Comparison of ENCODE assay signal across 10 cellular contexts in genomic region chr11:69102161-69102695, GRCh38. TPM values are rescaled to one million over a fixed set of nuclear protein-coding genes. Genes with fewer than 3 reads are reported as not detected.
DNase-seq lines count a peak whose midpoint lies in the region; ATAC-seq and TF ChIP-seq lines count a peak whose summit lies in the region.
"Had no signal": no experiment of that assay in that cellular context is flagged by ENCODE, and none has a peak within 500 bp of the region (broad histone marks: within the 10 kb centered on the region; RNA-seq: fewer than 3 reads in every experiment).

No MANE protein-coding gene starts in this region.

- TF ChIP-seq CTCF in activated CD8-positive, alpha-beta T cell treated with anti-CD3 and anti-CD28 coated beads for 36 hours (IDR thresholded peaks at IDR 0.05): no peak
- TF ChIP-seq CTCF in A673 (conservative IDR thresholded peaks at IDR 0.05; ENCODE audit: low read depth, low read length) (no peak), Panc1 (IDR thresholded peaks at IDR 0.05) (no peak)

- no peaks in the 10 kb centered on the region for H4K20me1 ChIP-seq in GM23248 (ENCODE audit: insufficient read depth)

- H3K27ac ChIP-seq in A673 (ENCODE audit: low read depth, low read length, poor library complexity, severe bottlenecking): peak overlapping the region; percentile 72
- H3K27ac ChIP-seq in Panc1 (ENCODE audit: low read length): peak overlapping the region; percentile 69
- no peak overlapping the region for H3K27ac ChIP-seq in mesenchymal stem cell (ENCODE audit: low read length, poor library complexity, severe bottlenecking)
- H3K27ac ChIP-seq in GM23248: no peak overlapping the region

- H2BK12ac ChIP-seq in mesenchymal stem cell (ENCODE audit: low read length in 2 of 2): no peak overlapping the region

- H3K4me2 ChIP-seq in mesenchymal stem cell (ENCODE audit: low read length, poor library complexity, severe bottlenecking): no peak overlapping the region
- no peak overlapping the region for H3K4me2 ChIP-seq in GM23248 (ENCODE audit: unreplicated experiment)

- H3K14ac ChIP-seq in mesenchymal stem cell (ENCODE audit: low read length in 2 of 2): no peak overlapping the region

- no peak overlapping the region for H4K8ac ChIP-seq in mesenchymal stem cell (ENCODE audit: low read length)

- ATAC-seq in activated CD8-positive, alpha-beta T cell treated with anti-CD3 and anti-CD28 coated beads, Interleukin-2, amount 10 ng/mL, durations not matched to agents 7 days and 5 days: no peak
- ATAC-seq in activated CD8-positive, alpha-beta T cell treated with anti-CD3 and anti-CD28 coated beads for 36 hours: no peak
- ATAC-seq in Panc1 (peak; percentile 2; the same call in 1 of the 2 replicates), HG03196 (IDR thresholded peaks at IDR 0.05; ENCODE audit: unreplicated experiment) (no peak)

- no peaks in the 10 kb centered on the region for H3K79me2 ChIP-seq in GM23248 (ENCODE audit: insufficient read depth)

- POLR2A ChIA-PET in activated CD8-positive, alpha-beta T cell treated with anti-CD3 and anti-CD28 coated beads, Interleukin-2, amount 10 ng/mL, durations not matched to agents 7 days and 5 days (lab: Charles Lee): no interaction called here
- POLR2A ChIA-PET in activated CD8-positive, alpha-beta T cell treated with anti-CD3 and anti-CD28 coated beads for 36 hours (lab: Charles Lee): interaction anchor here (0.5 to 0.9 kb wide), 2 partner anchors 74 to 540 kb away, joined by 3 read pairs; no protein-coding TSS in a partner anchor
- POLR2A ChIA-PET in A673 (lab: Charles Lee; ENCODE audit: low non-redundant PET) (interaction anchor here (0.6 to 1.0 kb wide), 4 partner anchors 104 to 541 kb away, joined by 3 to 5 read pairs (median 3); no protein-coding TSS in a partner anchor), Panc1 (lab: Charles Lee) (interaction anchor here (0.6 kb wide), 1 partner anchor 195 kb away, joined by 3 read pairs; no protein-coding TSS in a partner anchor)

- no peaks in the 10 kb centered on the region for H3K36me3 Mint-ChIP-seq in activated CD8-positive, alpha-beta T cell treated with anti-CD3 and anti-CD28 coated beads, Interleukin-2, amount 10 ng/mL, durations not matched to agents 7 days and 5 days (ENCODE audit: low read depth)
- H3K36me3 Mint-ChIP-seq in activated CD8-positive, alpha-beta T cell treated with anti-CD3 and anti-CD28 coated beads for 36 hours (ENCODE audit: low read depth): no peaks in the 10 kb centered on the region

- no peaks in the 10 kb centered on the region for H3K9me3 ChIP-seq in A673 (ENCODE audit: low read depth, low read length, poor library complexity, severe bottlenecking)
- no peaks in the 10 kb centered on the region for H3K9me3 ChIP-seq in Panc1 (ENCODE audit: control insufficient read depth, insufficient read depth, low read depth, low read length)
- H3K9me3 ChIP-seq in mesenchymal stem cell (ENCODE audit: control insufficient read depth, low read length): peaks cover under 1% of the 10 kb centered on the region
- H3K9me3 ChIP-seq in GM23248 (ENCODE audit: low read depth): no peaks in the 10 kb centered on the region

- H3K36me3 ChIP-seq in A673 (ENCODE audit: insufficient read depth, low read length, poor library complexity, severe bottlenecking): no peaks in the 10 kb centered on the region
- H3K36me3 ChIP-seq in Panc1 (ENCODE audit: control insufficient read depth, insufficient read depth, low read length): no peaks in the 10 kb centered on the region
- no peaks in the 10 kb centered on the region for H3K36me3 ChIP-seq in mesenchymal stem cell (ENCODE audit: control insufficient read depth in 1 of 2, insufficient read depth in 2 of 2, low read depth in 1 of 2, low read length in 2 of 2)
- H3K36me3 ChIP-seq in GM23248 (ENCODE audit: low read depth): no peaks in the 10 kb centered on the region

- no TSS peak for BruUV-seq in A673 (replicated peaks; lab: Mats Ljungman, UMichigan)
- BruUV-seq in Panc1 (replicated peaks; lab: Mats Ljungman, UMichigan): no TSS peak

- CTCF ChIA-PET in activated CD8-positive, alpha-beta T cell treated with anti-CD3 and anti-CD28 coated beads, Interleukin-2, amount 10 ng/mL, durations not matched to agents 7 days and 5 days (lab: Charles Lee): interaction anchor here (0.6 to 4.1 kb wide), 7 partner anchors 17 to 569 kb away, joined by 3 to 23 read pairs (median 3); no protein-coding TSS in a partner anchor
- CTCF ChIA-PET in activated CD8-positive, alpha-beta T cell treated with anti-CD3 and anti-CD28 coated beads for 36 hours (lab: Charles Lee): interaction anchor here (0.6 to 2.6 kb wide), 11 partner anchors 13 to 541 kb away, joined by 3 to 24 read pairs (median 3); no protein-coding TSS in a partner anchor
- CTCF ChIA-PET in A673 (lab: Charles Lee) (interaction anchor here (0.6 to 2.2 kb wide), 14 partner anchors 29 to 610 kb away, joined by 3 to 27 read pairs (median 4); partner anchors contain the start of genes LTO1 and MYEOV), Panc1 (lab: Charles Lee) (interaction anchor here (0.5 to 1.2 kb wide), 10 partner anchors 19 to 554 kb away, joined by 3 to 6 read pairs (median 3); no protein-coding TSS in a partner anchor)

- H3K4me3 ChIP-seq in A673 (ENCODE audit: low read depth, low read length, poor library complexity, severe bottlenecking): no peak overlapping the region
- no peak overlapping the region for H3K4me3 ChIP-seq in Panc1 (ENCODE audit: low read depth in 2 of 2, low read length in 2 of 2)
- no peak overlapping the region for H3K4me3 ChIP-seq in mesenchymal stem cell (ENCODE audit: insufficient read depth in 1 of 2, low read depth in 1 of 2, low read length in 2 of 2)
- no peak overlapping the region for H3K4me3 ChIP-seq in GM23248

- intact Hi-C loops in activated CD8-positive, alpha-beta T cell treated with anti-CD3 and anti-CD28 coated beads for 36 hours (cut with micrococcal nuclease): loop anchor here (5.0 to 10.0 kb wide), 2 partner anchors 193 to 540 kb away; partner anchors contain the start of genes CCND1 and MYEOV
- intact Hi-C loops in A673 (cut with micrococcal nuclease; ENCODE audit: unreplicated experiment): loop anchor here (2.0 to 10.0 kb wide), 3 partner anchors 105 to 340 kb away; no protein-coding TSS in a partner anchor
- intact Hi-C loops in Panc1 (cut with micrococcal nuclease; ENCODE audit: unreplicated experiment): loop anchor here (2.0 to 10.0 kb wide), 4 partner anchors 113 to 573 kb away; partner anchors contain the start of gene LTO1

- peaks cover 1% of the 10 kb centered on the region for H3K79me1 ChIP-seq in mesenchymal stem cell (replicated peaks; ENCODE audit: low read length, poor library complexity, severe bottlenecking)

- H3K4me1 ChIP-seq in A673 (ENCODE audit: insufficient read depth, low read length, poor library complexity, severe bottlenecking): peaks cover 28% of the 10 kb centered on the region
- peaks cover 39% of the 10 kb centered on the region for H3K4me1 ChIP-seq in Panc1 (ENCODE audit: control insufficient read depth, insufficient read depth, low read length)
- H3K4me1 ChIP-seq in mesenchymal stem cell (ENCODE audit: control insufficient read depth, insufficient read depth, low read depth, low read length): no peaks in the 10 kb centered on the region
- H3K4me1 ChIP-seq in GM23248 (ENCODE audit: insufficient read depth): no peaks in the 10 kb centered on the region

- H2AK5ac ChIP-seq in mesenchymal stem cell (ENCODE audit: low read length, severe bottlenecking): no peak overlapping the region

- H3K18ac ChIP-seq in mesenchymal stem cell (ENCODE audit: low read depth in 1 of 2, low read length in 2 of 2): no peak overlapping the region

- no peaks in the 10 kb centered on the region for H3F3A ChIP-seq in GM23248 (ENCODE audit: insufficient read depth)

- H3K27me3 ChIP-seq in A673 (replicated peaks; ENCODE audit: insufficient read depth, low read depth, low read length, poor library complexity) (no peaks in the 10 kb centered on the region), Panc1 (ENCODE audit: control insufficient read depth, insufficient read depth, low read length) (no peaks in the 10 kb centered on the region), mesenchymal stem cell (ENCODE audit: control insufficient read depth in 1 of 2, insufficient read depth in 1 of 2, low read length in 2 of 2) (peaks cover 60 to 62% of the 10 kb centered on the region in 2 experiments), GM23248 (replicated peaks; ENCODE audit: insufficient read depth) (0 out of 2 replicates have a peak, but pooled peaks cover 16% of the 10 kb centered on the region)

- in situ Hi-C loops in Panc1 (cut with HindIII; ENCODE audit: low pct_unique_long_range_greater_than_20kb, low sequenced_read_pairs): no loop called here
- in situ Hi-C loops in GM23248 (cut with MboI): no loop called here

- no peak overlapping the region for H2BK5ac ChIP-seq in mesenchymal stem cell (ENCODE audit: low read depth, low read length, poor library complexity, severe bottlenecking)

- no peak overlapping the region for H2BK15ac ChIP-seq in mesenchymal stem cell (ENCODE audit: low read depth, poor library complexity, severe bottlenecking)

- no peaks in the 10 kb centered on the region for H3K9me2 ChIP-seq in GM23248 (ENCODE audit: insufficient read depth)

- H3K23ac ChIP-seq in mesenchymal stem cell (ENCODE audit: low read length in 2 of 2): no peak overlapping the region

- H3K4ac ChIP-seq in mesenchymal stem cell (ENCODE audit: low read depth in 1 of 2, low read length in 2 of 2): no peak overlapping the region

- peaks cover 2% of the 10 kb centered on the region for H3K27me3 Mint-ChIP-seq in activated CD8-positive, alpha-beta T cell treated with anti-CD3 and anti-CD28 coated beads, Interleukin-2, amount 10 ng/mL, durations not matched to agents 7 days and 5 days (ENCODE audit: low read depth)
- H3K27me3 Mint-ChIP-seq in activated CD8-positive, alpha-beta T cell treated with anti-CD3 and anti-CD28 coated beads for 36 hours: no peaks in the 10 kb centered on the region
- H3K27me3 Mint-ChIP-seq: CD4-positive, alpha-beta T cell had no signal

- H4K91ac ChIP-seq in mesenchymal stem cell (ENCODE audit: low read length): peak overlapping the region; percentile 32

- no peak overlapping the region for H2BK120ac ChIP-seq in mesenchymal stem cell (ENCODE audit: low read depth, low read length)

- H3K9ac ChIP-seq in mesenchymal stem cell (ENCODE audit: low read length) (no peak overlapping the region), GM23248 (no peak overlapping the region)

- no peak overlapping the region for H3K4me3 Mint-ChIP-seq in activated CD8-positive, alpha-beta T cell treated with anti-CD3 and anti-CD28 coated beads, Interleukin-2, amount 10 ng/mL, durations not matched to agents 7 days and 5 days
- no peak overlapping the region for H3K4me3 Mint-ChIP-seq in activated CD8-positive, alpha-beta T cell treated with anti-CD3 and anti-CD28 coated beads for 36 hours
- H3K4me3 Mint-ChIP-seq: B cell; CD4-positive, alpha-beta T cell had no signal

- WGBS in mesenchymal stem cell: 77% methylated on average over 7 of the region's 7 CpGs
- WGBS in GM23248 (ENCODE audit: low coverage in 1 of 2, low lambda C conversion rate in 2 of 2, missing lambda C conversion rate in 2 of 2), 2 experiments: 30 to 33% methylated on average over 7 of the region's 7 CpGs

- no peak for DNase-seq in activated CD8-positive, alpha-beta T cell treated with anti-CD3 and anti-CD28 coated beads, Interleukin-2, amount 10 ng/mL, durations not matched to agents 7 days and 5 days
- no peak for DNase-seq in activated CD8-positive, alpha-beta T cell treated with anti-CD3 and anti-CD28 coated beads for 36 hours
- DNase-seq in A673 (ENCODE audit: low spot score) (no peak), Panc1 (ENCODE audit: low read depth, low spot score) (no peak), mesenchymal stem cell (no peak), H4 (ENCODE audit: low spot score) (no peak), GM23248 (no peak)

- no peak overlapping the region for H2AFZ ChIP-seq in mesenchymal stem cell (ENCODE audit: low read depth, low read length)
- no peak overlapping the region for H2AFZ ChIP-seq in GM23248

- peak overlapping the region; percentile 20 for H3K27ac Mint-ChIP-seq in activated CD8-positive, alpha-beta T cell treated with anti-CD3 and anti-CD28 coated beads, Interleukin-2, amount 10 ng/mL, durations not matched to agents 7 days and 5 days
- H3K27ac Mint-ChIP-seq in activated CD8-positive, alpha-beta T cell treated with anti-CD3 and anti-CD28 coated beads for 36 hours: no peak overlapping the region
- H3K27ac Mint-ChIP-seq: B cell; CD4-positive, alpha-beta T cell had no signal

- no peaks in the 10 kb centered on the region for H3K9me3 Mint-ChIP-seq in activated CD8-positive, alpha-beta T cell treated with anti-CD3 and anti-CD28 coated beads, Interleukin-2, amount 10 ng/mL, durations not matched to agents 7 days and 5 days (ENCODE audit: insufficient read depth)
- H3K9me3 Mint-ChIP-seq in activated CD8-positive, alpha-beta T cell treated with anti-CD3 and anti-CD28 coated beads for 36 hours: no peaks in the 10 kb centered on the region
- H3K9me3 Mint-ChIP-seq: CD4-positive, alpha-beta T cell had no signal

- H3K4me1 Mint-ChIP-seq in activated CD8-positive, alpha-beta T cell treated with anti-CD3 and anti-CD28 coated beads, Interleukin-2, amount 10 ng/mL, durations not matched to agents 7 days and 5 days (ENCODE audit: low read depth): peaks cover 12% of the 10 kb centered on the region
- H3K4me1 Mint-ChIP-seq in activated CD8-positive, alpha-beta T cell treated with anti-CD3 and anti-CD28 coated beads for 36 hours (ENCODE audit: low read depth): peaks cover 6% of the 10 kb centered on the region

RNA-seq across cellular contexts. Expression of gene TPCN2, which starts 53.5 kb away (rescaled TPM):
- 10 to 100 TPM; 19.1 to 21.2 TPM for total RNA-seq in activated CD8-positive, alpha-beta T cell treated with anti-CD3 and anti-CD28 coated beads, Interleukin-2, amount 10 ng/mL, durations not matched to agents 7 days and 5 days
- total RNA-seq in activated CD8-positive, alpha-beta T cell treated with anti-CD3 and anti-CD28 coated beads for 36 hours: 10 to 100 TPM; 16.0 to 17.0 TPM
- total RNA-seq in A673 (2021): 28.9 and 29.9 TPM in 2 replicates
- total RNA-seq in Panc1 (2021; ENCODE audit: unreplicated experiment): 20.6 TPM
- polyA plus RNA-seq in Panc1 (2012; ENCODE audit: insufficient read length): 18.9 TPM
- 4.9 TPM for polyA plus RNA-seq in mesenchymal stem cell (2013, experiment 1 of 2)
- 4.7 TPM for polyA plus RNA-seq in mesenchymal stem cell (2013, experiment 2 of 2)
- 6.2 and 7.4 TPM in 2 replicates for total RNA-seq in H4 (2014; rRNA removed; shearing (Covaris generic))
- total RNA-seq in GM23248 (2014; rRNA removed; shearing (Covaris generic)): 7.1 and 10.2 TPM in 2 replicates
- polyA plus RNA-seq in GM23248 (2016; fragmentation: Nextera tagmentation; extraction: Ambion mirVana): 8.5 and 8.7 TPM in 2 replicates

RNA-seq across cellular contexts. Expression of gene SMIM38, which starts 53.5 kb away (rescaled TPM):
- under 1 TPM in 1 of 2 experiments, not detected in 1; 0.18 TPM for total RNA-seq in activated CD8-positive, alpha-beta T cell treated with anti-CD3 and anti-CD28 coated beads, Interleukin-2, amount 10 ng/mL, durations not matched to agents 7 days and 5 days
- under 1 TPM; 0.31 to 0.77 TPM for total RNA-seq in activated CD8-positive, alpha-beta T cell treated with anti-CD3 and anti-CD28 coated beads for 36 hours
- total RNA-seq in A673 (2021) (0.59 and 0.88 TPM in 2 replicates), Panc1 (2021; ENCODE audit: unreplicated experiment) (0.46 TPM)
- 0.15 TPM for polyA plus RNA-seq in Panc1 (2012; ENCODE audit: insufficient read length)
- 0.03 TPM for polyA plus RNA-seq in mesenchymal stem cell (2013, experiment 1 of 2)
- 0.01 TPM for polyA plus RNA-seq in mesenchymal stem cell (2013, experiment 2 of 2)
- total RNA-seq in H4 (2014; rRNA removed; shearing (Covaris generic)): not detected in 2 replicates
- not detected in 2 replicates for total RNA-seq in GM23248 (2014; rRNA removed; shearing (Covaris generic))
- not detected in 2 replicates for polyA plus RNA-seq in GM23248 (2016; fragmentation: Nextera tagmentation; extraction: Ambion mirVana)

Comparison
In these comparisons a context has a peak if more than half of its experiments do, and no peak if none do; other contexts are left out.
1. H3K27ac ChIP-seq: peak in A673 (single experiment) and Panc1 (single experiment); none in mesenchymal stem cell (single experiment) and GM23248 (single experiment).